10 cellular contexts compared by ENCODE assay signal in the genomic region with DNA sequence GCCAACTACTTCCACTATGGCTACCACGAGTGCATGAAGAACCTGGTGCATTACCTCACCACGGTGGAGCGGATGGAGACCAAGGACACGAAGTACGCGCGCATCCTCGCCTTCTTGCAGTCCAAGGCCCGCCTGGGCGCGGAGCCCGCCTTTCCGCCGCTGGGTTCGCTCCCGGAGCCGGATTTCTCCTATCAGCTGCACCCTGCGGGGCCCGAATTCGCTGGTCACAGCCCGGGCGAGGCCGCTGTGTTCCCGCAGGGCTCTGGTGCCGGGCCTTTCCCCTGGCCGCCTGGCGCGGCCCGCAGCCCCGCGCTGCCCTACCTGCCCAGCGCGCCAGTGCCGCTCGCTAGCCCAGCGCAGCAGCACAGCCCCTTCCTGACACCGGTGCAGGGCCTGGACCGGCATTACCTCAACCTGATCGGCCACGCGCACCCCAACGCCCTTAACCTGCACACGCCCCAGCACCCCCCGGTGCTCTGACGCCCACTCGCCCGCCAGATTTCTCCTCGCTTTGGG. TPM values are rescaled to one million over a fixed set of nuclear protein-coding genes. Genes with fewer than 3 reads are reported as not detected.
DNase-seq lines count a peak whose midpoint lies in the region; ATAC-seq and TF ChIP-seq lines count a peak whose summit lies in the region.
"Had no signal": no experiment of that assay in that cellular context is flagged by ENCODE, and none has a peak within 500 bp of the region (broad histone marks: within the 10 kb centered on the region; RNA-seq: fewer than 3 reads in every experiment).

No MANE protein-coding gene starts in this region.

- H3K4me3 Mint-ChIP-seq in activated naive CD8-positive, alpha-beta T cell treated with anti-CD3 and anti-CD28 coated beads, Interleukin-2, amount 10 ng/mL, durations not matched to agents 7 days and 5 days: peak overlapping the region; percentile 28
- no peak overlapping the region for H3K4me3 Mint-ChIP-seq in activated naive CD8-positive, alpha-beta T cell treated with anti-CD3 and anti-CD28 coated beads for 36 hours
- peak overlapping the region; percentile 65 for H3K4me3 Mint-ChIP-seq in WTC11
- H3K4me3 Mint-ChIP-seq: activated naive CD4-positive, alpha-beta T cell treated with anti-CD3 and anti-CD28 coated beads for 36 hours had no signal

- H3K36me3 ChIP-seq in iPS-15b (ENCODE audit: control insufficient read depth, insufficient read depth, low read length): no peaks in the 10 kb centered on the region
- H3K36me3 ChIP-seq in tibial artery: no peaks in the 10 kb centered on the region
- no peaks in the 10 kb centered on the region for H3K36me3 ChIP-seq in Peyer's patch

- H3K9me3 ChIP-seq in iPS-15b (ENCODE audit: control insufficient read depth, insufficient read depth, low read length) (no peaks in the 10 kb centered on the region), tibial artery (no peaks in the 10 kb centered on the region), Peyer's patch (no peaks in the 10 kb centered on the region)

- ATAC-seq in activated naive CD8-positive, alpha-beta T cell treated with anti-CD3 and anti-CD28 coated beads, Interleukin-2, amount 10 ng/mL, durations not matched to agents 7 days and 5 days (ENCODE audit: low read depth): no peak
- ATAC-seq in WTC11 (peak; percentile 11), HG03039 (IDR thresholded peaks at IDR 0.05; ENCODE audit: unreplicated experiment) (no peak)

- no peak for TF ChIP-seq POLR2A in Peyer's patch (IDR thresholded peaks at IDR 0.05)

- peaks cover 100% of the 10 kb centered on the region for H3K27me3 ChIP-seq in iPS-15b (ENCODE audit: control insufficient read depth, insufficient read depth, low read length)
- peaks cover 0 to 90% of the 10 kb centered on the region in 2 donors for H3K27me3 ChIP-seq in tibial artery
- peaks cover 0 to 38% of the 10 kb centered on the region in 2 donors for H3K27me3 ChIP-seq in Peyer's patch

- no peak for TF ChIP-seq CTCF in WTC11 (IDR thresholded peaks at IDR 0.05)
- no peak for TF ChIP-seq CTCF in tibial artery (IDR thresholded peaks at IDR 0.05)
- TF ChIP-seq CTCF in Peyer's patch (IDR thresholded peaks at IDR 0.05): no peak

- peak overlapping the region; percentile 58 for H3K4me3 ChIP-seq in iPS-15b (ENCODE audit: low read depth, low read length)
- peak overlapping the region; percentile 5 to 44 for H3K4me3 ChIP-seq in tibial artery
- H3K4me3 ChIP-seq in Peyer's patch: no peak overlapping the region

- H3K27me3 Mint-ChIP-seq in activated naive CD8-positive, alpha-beta T cell treated with anti-CD3 and anti-CD28 coated beads, Interleukin-2, amount 10 ng/mL, durations not matched to agents 7 days and 5 days: peaks cover 88% of the 10 kb centered on the region
- H3K27me3 Mint-ChIP-seq in activated naive CD8-positive, alpha-beta T cell treated with anti-CD3 and anti-CD28 coated beads for 36 hours: peaks cover 92% of the 10 kb centered on the region
- H3K27me3 Mint-ChIP-seq in WTC11 (ENCODE audit: low read depth): peaks cover 100% of the 10 kb centered on the region

- H3K27ac Mint-ChIP-seq in activated naive CD8-positive, alpha-beta T cell treated with anti-CD3 and anti-CD28 coated beads, Interleukin-2, amount 10 ng/mL, durations not matched to agents 7 days and 5 days: no peak overlapping the region
- H3K27ac Mint-ChIP-seq in activated naive CD8-positive, alpha-beta T cell treated with anti-CD3 and anti-CD28 coated beads for 36 hours: no peak overlapping the region
- H3K27ac Mint-ChIP-seq in WTC11: no peak overlapping the region
- H3K27ac Mint-ChIP-seq: activated naive CD4-positive, alpha-beta T cell treated with anti-CD3 and anti-CD28 coated beads for 36 hours had no signal

- no peak for DNase-seq in activated naive CD8-positive, alpha-beta T cell treated with anti-CD3 and anti-CD28 coated beads, Interleukin-2, amount 10 ng/mL, durations not matched to agents 7 days and 5 days
- DNase-seq in activated naive CD8-positive, alpha-beta T cell treated with anti-CD3 and anti-CD28 coated beads for 36 hours: no peak
- DNase-seq in WTC11 (ENCODE audit: low spot score): peak; percentile 74
- DNase-seq in tibial artery: no peak
- DNase-seq in NCI-H146 treated with DMSO at 0.1 percent for 48 hours (lab: John Stamatoyannopoulos, UW; ENCODE audit: unreplicated experiment): no peak
- no peak for DNase-seq in Peyer's patch
- DNase-seq: activated naive CD4-positive, alpha-beta T cell treated with anti-CD3 and anti-CD28 coated beads for 36 hours; mesenchymal stem cell had no signal

- H3K27ac ChIP-seq in tibial artery: no peak overlapping the region
- H3K27ac ChIP-seq in Peyer's patch: no peak overlapping the region

- intact Hi-C loops in tibial artery (cut with DNase I; ENCODE audit: low total_unique reads): no loop called here

- H3K4me1 ChIP-seq in iPS-15b (ENCODE audit: control insufficient read depth, insufficient read depth, low read length) (peaks cover 12% of the 10 kb centered on the region), tibial artery (peaks cover 0 to 47% (median 36%) of the 10 kb centered on the region in 4 donors), Peyer's patch (peaks cover 0 to 24% (median 0%) of the 10 kb centered on the region in 4 donors)

- H3K9me3 Mint-ChIP-seq in activated naive CD8-positive, alpha-beta T cell treated with anti-CD3 and anti-CD28 coated beads, Interleukin-2, amount 10 ng/mL, durations not matched to agents 7 days and 5 days: no peaks in the 10 kb centered on the region
- H3K9me3 Mint-ChIP-seq in activated naive CD8-positive, alpha-beta T cell treated with anti-CD3 and anti-CD28 coated beads for 36 hours: no peaks in the 10 kb centered on the region
- no peaks in the 10 kb centered on the region for H3K9me3 Mint-ChIP-seq in WTC11
- H3K9me3 Mint-ChIP-seq: activated naive CD4-positive, alpha-beta T cell treated with anti-CD3 and anti-CD28 coated beads for 36 hours had no signal

- no peaks in the 10 kb centered on the region for H3K36me3 Mint-ChIP-seq in activated naive CD8-positive, alpha-beta T cell treated with anti-CD3 and anti-CD28 coated beads, Interleukin-2, amount 10 ng/mL, durations not matched to agents 7 days and 5 days
- H3K36me3 Mint-ChIP-seq in activated naive CD8-positive, alpha-beta T cell treated with anti-CD3 and anti-CD28 coated beads for 36 hours: no peaks in the 10 kb centered on the region
- no peaks in the 10 kb centered on the region for H3K36me3 Mint-ChIP-seq in WTC11

- CTCF ChIA-PET in WTC11 (lab: Charles Lee): interaction anchor here (0.7 to 3.4 kb wide), 5 partner anchors 13 to 163 kb away, joined by 3 to 36 read pairs (median 6); no protein-coding TSS in a partner anchor

- H3K4me1 Mint-ChIP-seq in activated naive CD8-positive, alpha-beta T cell treated with anti-CD3 and anti-CD28 coated beads, Interleukin-2, amount 10 ng/mL, durations not matched to agents 7 days and 5 days: peaks cover 5% of the 10 kb centered on the region
- peaks cover 10% of the 10 kb centered on the region for H3K4me1 Mint-ChIP-seq in activated naive CD8-positive, alpha-beta T cell treated with anti-CD3 and anti-CD28 coated beads for 36 hours
- peaks cover 46% of the 10 kb centered on the region for H3K4me1 Mint-ChIP-seq in WTC11

- H3K9ac ChIP-seq in iPS-15b (ENCODE audit: low read depth, low read length): no peak overlapping the region

- POLR2A ChIA-PET in activated naive CD8-positive, alpha-beta T cell treated with anti-CD3 and anti-CD28 coated beads, Interleukin-2, amount 10 ng/mL, durations not matched to agents 7 days and 5 days (lab: Charles Lee): no interaction called here
- POLR2A ChIA-PET in WTC11 (lab: Charles Lee): interaction anchor here (1.3 to 1.8 kb wide), 2 partner anchors 76 to 286 kb away, joined by 3 to 8 read pairs; a partner anchor contains a TSS

TF ChIP-seq in WTC11, 78 proteins besides CTCF, POLR2A, EP300 and RAD21:
- no peak for TF ChIP-seq GABPB1 (CRISPR knock-in tag; IDR thresholded peaks at IDR 0.05)
- TF ChIP-seq, protein P1, sequence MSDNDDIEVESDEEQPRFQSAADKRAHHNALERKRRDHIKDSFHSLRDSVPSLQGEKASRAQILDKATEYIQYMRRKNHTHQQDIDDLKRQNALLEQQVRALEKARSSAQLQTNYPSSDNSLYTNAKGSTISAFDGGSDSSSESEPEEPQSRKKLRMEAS (CRISPR knock-in tag; IDR thresholded peaks at IDR 0.05): 0 out of 2 replicates have a peak, but pooled peaks have one; percentile 43
- 0 out of 2 replicates have a peak, but pooled peaks have one; percentile 29 for TF ChIP-seq FOXP1 (CRISPR knock-in tag; IDR thresholded peaks at IDR 0.05; ENCODE audit: borderline replicate concordance)

RNA-seq across cellular contexts. Expression of a gene that starts 2.1 kb away (rescaled TPM):
- not detected for total RNA-seq in activated naive CD8-positive, alpha-beta T cell treated with anti-CD3 and anti-CD28 coated beads, Interleukin-2, amount 10 ng/mL, durations not matched to agents 7 days and 5 days
- total RNA-seq in activated naive CD8-positive, alpha-beta T cell treated with anti-CD3 and anti-CD28 coated beads for 36 hours: not detected
- total RNA-seq in WTC11 (2021) (0.28 TPM in 1 of 3 replicates, not detected in the others), Peyer's patch (not detected)
- total RNA-seq: activated naive CD4-positive, alpha-beta T cell treated with anti-CD3 and anti-CD28 coated beads for 36 hours had no signal

Comparison
In these comparisons a context has a peak if more than half of its experiments do, and no peak if none do; other contexts are left out.
1. H3K4me3 ChIP-seq: peak in iPS-15b (single experiment) and tibial artery (2 of 2); none in Peyer's patch (0 of 4).